ENCODE assay signal across 25 cellular contexts in genomic region chr4:38268837-38269236, GRCh38.
"Had no signal": no experiment of that assay in that cellular context is flagged by ENCODE, and none has a peak within 500 bp of the region (broad histone marks: within the 10 kb centered on the region; RNA-seq: fewer than 3 reads in every experiment).

No MANE protein-coding gene starts in this region.

- H3K4me3 Mint-ChIP-seq: endodermal cell; naive B cell; nephron; stimulated activated naive B cell treated with anti-CD40 and anti-IgM and Interleukin-4, amounts not matched to agents 10 μg/mL and 1 μg/mL and 100 μg/mL, for 72 hours had no signal

- DNase-seq: effector CD4-positive, alpha-beta T cell; endodermal cell; heart left ventricle; hippocampal formation; left colon; left ventricle myocardium superior; mesenchymal stem cell; midbrain; naive B cell; posterior cingulate gyrus; sigmoid colon; stimulated activated CD4-positive, alpha-beta T cell treated with anti-CD3 and anti-CD28 coated beads, Interleukin-2, amount 100 ng/mL, for 24 hours; stimulated activated CD4-positive, alpha-beta T cell treated with anti-CD3 and anti-CD28 coated beads, Interleukin-4, amount 100 ng/mL, for 4 hours; stimulated activated naive B cell treated with anti-CD40 and anti-IgM and Interleukin-4, amounts not matched to agents 10 μg/mL and 1 μg/mL and 100 μg/mL, for 72 hours; stomach; substantia nigra; transverse colon had no signal

- H3K4me3 ChIP-seq: coronary artery, heart left ventricle, lung, sigmoid colon, skin epidermis, stomach, thoracic aorta, transverse colon had no signal

- H3K9me3 ChIP-seq: heart left ventricle, neutrophil, sigmoid colon, stomach, thoracic aorta, transverse colon had no signal

- H3K27ac Mint-ChIP-seq: endodermal cell; naive B cell; nephron; stimulated activated naive B cell treated with anti-CD40 and anti-IgM and Interleukin-4, amounts not matched to agents 10 μg/mL and 1 μg/mL and 100 μg/mL, for 72 hours had no signal

- H3K4me1 ChIP-seq: stomach had no signal

- H3K27me3 ChIP-seq: heart left ventricle, neutrophil, sigmoid colon, stomach, transverse colon had no signal

- H3K4me1 Mint-ChIP-seq: endodermal cell; naive B cell; nephron; stimulated activated naive B cell treated with anti-CD40 and anti-IgM and Interleukin-4, amounts not matched to agents 10 μg/mL and 1 μg/mL and 100 μg/mL, for 72 hours had no signal

- H3K36me3 ChIP-seq: heart left ventricle, neutrophil, sigmoid colon, stomach, thoracic aorta, transverse colon had no signal

- H3K36me3 Mint-ChIP-seq: naive B cell had no signal

- H3K9me3 Mint-ChIP-seq: nephron had no signal

- H3K27ac ChIP-seq: coronary artery, heart left ventricle, neutrophil, sigmoid colon, skin epidermis, stomach, thoracic aorta, transverse colon had no signal

- FAIRE-seq: endothelial cell of umbilical vein, frontal cortex had no signal
